ENCODE assay signal across 8 cellular contexts in the genomic region with DNA sequence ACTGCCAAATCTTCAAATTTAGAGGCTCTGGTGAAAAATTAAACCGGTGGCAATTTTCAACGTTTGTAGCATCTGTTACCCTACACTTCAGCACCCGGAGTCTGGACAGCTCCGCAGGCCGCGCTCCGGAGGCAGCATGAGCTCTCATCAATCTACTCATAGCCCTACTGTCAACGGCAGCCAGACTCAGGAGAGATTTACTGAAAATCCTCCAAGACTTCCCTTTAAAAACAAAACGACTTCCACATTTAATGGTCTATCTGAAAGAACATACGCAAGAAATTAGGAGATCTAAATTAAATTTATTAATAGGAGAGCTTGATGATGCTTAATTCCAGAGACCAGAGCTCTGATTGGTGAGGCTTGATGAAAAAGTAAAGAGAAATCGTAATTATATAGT. TPM values are rescaled to one million over a fixed set of nuclear protein-coding genes. Genes with fewer than 3 reads are reported as not detected.
DNase-seq lines count a peak whose midpoint lies in the region; ATAC-seq and TF ChIP-seq lines count a peak whose summit lies in the region.

No MANE protein-coding gene starts in this region.

- DNase-seq in AG20443 (ENCODE audit: low spot score) = peak; percentile 57
- DNase-seq in activated CD4-positive, alpha-beta T cell treated with anti-CD3 and anti-CD28 coated beads, Interleukin-2, amount 10 ng/mL, durations not matched to agents 7 days and 5 days = peak; percentile 59
- peak; percentile 45 for DNase-seq in glomerular visceral epithelial cell (ENCODE audit: extremely low spot score)
- peak; percentile 24 to 42 for DNase-seq in stimulated activated CD4-positive, alpha-beta T cell treated with anti-CD3 and anti-CD28 coated beads, Interleukin-15, amount 100 ng/mL, for 48 hours (ENCODE audit: low read depth in 2 of 2)
- DNase-seq in NCI-H774 (lab: John Stamatoyannopoulos, UW) = no peak

- peaks cover 6% of the 10 kb centered on the region for H3K36me3 Mint-ChIP-seq in activated CD4-positive, alpha-beta T cell treated with anti-CD3 and anti-CD28 coated beads, Interleukin-2, amount 10 ng/mL, durations not matched to agents 7 days and 5 days (ENCODE audit: low read depth)

- TF ChIP-seq RAD21 in Ishikawa (IDR thresholded peaks at IDR 0.05; ENCODE audit: low read depth) = no peak

- CTCF ChIA-PET in activated CD4-positive, alpha-beta T cell treated with anti-CD3 and anti-CD28 coated beads, Interleukin-2, amount 10 ng/mL, durations not matched to agents 7 days and 5 days (lab: Charles Lee) = no interaction called here

- peak overlapping the region; percentile 21 for H3K27ac Mint-ChIP-seq in activated CD4-positive, alpha-beta T cell treated with anti-CD3 and anti-CD28 coated beads, Interleukin-2, amount 10 ng/mL, durations not matched to agents 7 days and 5 days

- H3K4me1 Mint-ChIP-seq in activated CD4-positive, alpha-beta T cell treated with anti-CD3 and anti-CD28 coated beads, Interleukin-2, amount 10 ng/mL, durations not matched to agents 7 days and 5 days = peaks cover 14% of the 10 kb centered on the region

- no peak for TF ChIP-seq EP300 in Ishikawa (IDR thresholded peaks at IDR 0.05; ENCODE audit: borderline replicate concordance)

- POLR2A ChIA-PET in activated CD4-positive, alpha-beta T cell treated with anti-CD3 and anti-CD28 coated beads, Interleukin-2, amount 10 ng/mL, durations not matched to agents 7 days and 5 days (lab: Charles Lee) = no interaction called here

- peaks cover 5% of the 10 kb centered on the region for H3K9me3 Mint-ChIP-seq in activated CD4-positive, alpha-beta T cell treated with anti-CD3 and anti-CD28 coated beads, Interleukin-2, amount 10 ng/mL, durations not matched to agents 7 days and 5 days

- no peak for ATAC-seq in GM18517 (IDR thresholded peaks at IDR 0.05; ENCODE audit: unreplicated experiment)
- no peak for ATAC-seq in HG02840 (IDR thresholded peaks at IDR 0.05; ENCODE audit: low FRiP score, unreplicated experiment)

- peak overlapping the region; percentile 14 for H3K4me3 Mint-ChIP-seq in activated CD4-positive, alpha-beta T cell treated with anti-CD3 and anti-CD28 coated beads, Interleukin-2, amount 10 ng/mL, durations not matched to agents 7 days and 5 days

- H3K27me3 Mint-ChIP-seq in activated CD4-positive, alpha-beta T cell treated with anti-CD3 and anti-CD28 coated beads, Interleukin-2, amount 10 ng/mL, durations not matched to agents 7 days and 5 days = peaks cover 72% of the 10 kb centered on the region

TF ChIP-seq in Ishikawa, 13 proteins besides CTCF, POLR2A, EP300 and RAD21:
- TF ChIP-seq MAX (IDR thresholded peaks at IDR 0.05) = no peak
- TF ChIP-seq, protein P1, sequence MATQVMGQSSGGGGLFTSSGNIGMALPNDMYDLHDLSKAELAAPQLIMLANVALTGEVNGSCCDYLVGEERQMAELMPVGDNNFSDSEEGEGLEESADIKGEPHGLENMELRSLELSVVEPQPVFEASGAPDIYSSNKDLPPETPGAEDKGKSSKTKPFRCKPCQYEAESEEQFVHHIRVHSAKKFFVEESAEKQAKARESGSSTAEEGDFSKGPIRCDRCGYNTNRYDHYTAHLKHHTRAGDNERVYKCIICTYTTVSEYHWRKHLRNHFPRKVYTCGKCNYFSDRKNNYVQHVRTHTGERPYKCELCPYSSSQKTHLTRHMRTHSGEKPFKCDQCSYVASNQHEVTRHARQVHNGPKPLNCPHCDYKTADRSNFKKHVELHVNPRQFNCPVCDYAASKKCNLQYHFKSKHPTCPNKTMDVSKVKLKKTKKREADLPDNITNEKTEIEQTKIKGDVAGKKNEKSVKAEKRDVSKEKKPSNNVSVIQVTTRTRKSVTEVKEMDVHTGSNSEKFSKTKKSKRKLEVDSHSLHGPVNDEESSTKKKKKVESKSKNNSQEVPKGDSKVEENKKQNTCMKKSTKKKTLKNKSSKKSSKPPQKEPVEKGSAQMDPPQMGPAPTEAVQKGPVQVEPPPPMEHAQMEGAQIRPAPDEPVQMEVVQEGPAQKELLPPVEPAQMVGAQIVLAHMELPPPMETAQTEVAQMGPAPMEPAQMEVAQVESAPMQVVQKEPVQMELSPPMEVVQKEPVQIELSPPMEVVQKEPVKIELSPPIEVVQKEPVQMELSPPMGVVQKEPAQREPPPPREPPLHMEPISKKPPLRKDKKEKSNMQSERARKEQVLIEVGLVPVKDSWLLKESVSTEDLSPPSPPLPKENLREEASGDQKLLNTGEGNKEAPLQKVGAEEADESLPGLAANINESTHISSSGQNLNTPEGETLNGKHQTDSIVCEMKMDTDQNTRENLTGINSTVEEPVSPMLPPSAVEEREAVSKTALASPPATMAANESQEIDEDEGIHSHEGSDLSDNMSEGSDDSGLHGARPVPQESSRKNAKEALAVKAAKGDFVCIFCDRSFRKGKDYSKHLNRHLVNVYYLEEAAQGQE (IDR thresholded peaks at IDR 0.05; ENCODE audit: low read depth) = peak; percentile 95

RNA-seq across cellular contexts. Expression of gene ADCYAP1, which starts 1.0 kb away (rescaled TPM):
- total RNA-seq in activated CD4-positive, alpha-beta T cell treated with anti-CD3 and anti-CD28 coated beads, Interleukin-2, amount 10 ng/mL, durations not matched to agents 7 days and 5 days = not detected
